ENCODE assay signal across 1 cellular context in genomic region chr7:56051339-56052191, GRCh38.
TF ChIP-seq lines count a peak whose summit lies in the region.

CCT6A (plus strand) TSS chr7:56051765; CDS start chr7:56051849, 84 bp downstream.
PSPH (minus strand) TSS chr7:56051444; CDS start chr7:56021212, 30,232 bp downstream.

TF ChIP-seq in GM12878, 131 proteins besides CTCF, POLR2A, EP300 and RAD21 (continued from another document and continues in another):
- TF ChIP-seq PRDM15 (CRISPR knock-in tag; IDR thresholded peaks at IDR 0.05) (no peak), NFXL1 (IDR thresholded peaks at IDR 0.05; ENCODE audit: borderline replicate concordance) (no peak), BCLAF1 (IDR thresholded peaks at IDR 0.05) (no peak), POU2F2 (IDR thresholded peaks at IDR 0.05; ENCODE audit: borderline replicate concordance, low read depth, low read length) (no peak), STAT1 (conservative IDR thresholded peaks at IDR 0.05) (no peak), ZBTB11 (CRISPR knock-in tag; IDR thresholded peaks at IDR 0.05) (no peak), EGR1 (IDR thresholded peaks at IDR 0.05; ENCODE audit: borderline replicate concordance in 1 of 2, low read depth in 2 of 2, low read length in 2 of 2) (peak; percentile 45 to 77), E4F1 (IDR thresholded peaks at IDR 0.05; ENCODE audit: borderline replicate concordance, partially characterized antibody) (no peak), DPF2 (IDR thresholded peaks at IDR 0.05) (peak; percentile 65; the same call in 1 of the 2 replicates), ATF7 (IDR thresholded peaks at IDR 0.05; ENCODE audit: low read depth) (peak; percentile 25; the same call in 1 of the 2 replicates), FOXK2 (IDR thresholded peaks at IDR 0.05) (no peak), ZNF384 (IDR thresholded peaks at IDR 0.05; ENCODE audit: borderline replicate concordance, low read depth, low read length) (no peak), ZNF274 (IDR thresholded peaks at IDR 0.05; ENCODE audit: insufficient read depth, insufficient read length) (no peak), IRF5 (IDR thresholded peaks at IDR 0.05; ENCODE audit: borderline replicate concordance) (no peak), ZZZ3 (IDR thresholded peaks at IDR 0.05; ENCODE audit: control insufficient read depth, insufficient read length, low read depth) (no peak), TCF3 (IDR thresholded peaks at IDR 0.05; ENCODE audit: borderline replicate concordance, insufficient read depth, low read depth, low read length) (0 out of 2 replicates have a peak, but pooled peaks have one; percentile 15), BCL11A (IDR thresholded peaks at IDR 0.05; ENCODE audit: low read depth, low read length) (no peak), SIX5 (IDR thresholded peaks at IDR 0.05; ENCODE audit: low read depth, low read length, severe bottlenecking) (no peak), ZBTB4 (CRISPR knock-in tag; IDR thresholded peaks at IDR 0.05) (no peak), SUPT20H (IDR thresholded peaks at IDR 0.05; ENCODE audit: borderline replicate concordance, control insufficient read depth, low read depth, low read length) (no peak), SMAD5 (IDR thresholded peaks at IDR 0.05; ENCODE audit: low read depth) (peak; percentile 90), RB1 (IDR thresholded peaks at IDR 0.05; ENCODE audit: borderline replicate concordance) (peak; percentile 71; the same call in 1 of the 2 replicates), KAT2A (conservative IDR thresholded peaks at IDR 0.05; ENCODE audit: control insufficient read depth, low read depth, low read length) (no peak), YBX1 (IDR thresholded peaks at IDR 0.05) (no peak), ZSCAN29 (IDR thresholded peaks at IDR 0.05) (peak; percentile 59; the same call in 1 of the 2 replicates), ESRRA (IDR thresholded peaks at IDR 0.05; ENCODE audit: low read length) (no peak), PAX5 (IDR thresholded peaks at IDR 0.05; ENCODE audit: borderline replicate concordance, low read depth, low read length) (peak; percentile 79), ZNF24 (IDR thresholded peaks at IDR 0.05) (no peak), CHD2 (IDR thresholded peaks at IDR 0.05; ENCODE audit: borderline replicate concordance, low read depth, low read length) (peak; percentile 91), CEBPZ (IDR thresholded peaks at IDR 0.05; ENCODE audit: low read depth, low read length) (no peak), NBN (IDR thresholded peaks at IDR 0.05) (peak; percentile 80)
